ENCODE assay signal across 20 cellular contexts in the genomic region with DNA sequence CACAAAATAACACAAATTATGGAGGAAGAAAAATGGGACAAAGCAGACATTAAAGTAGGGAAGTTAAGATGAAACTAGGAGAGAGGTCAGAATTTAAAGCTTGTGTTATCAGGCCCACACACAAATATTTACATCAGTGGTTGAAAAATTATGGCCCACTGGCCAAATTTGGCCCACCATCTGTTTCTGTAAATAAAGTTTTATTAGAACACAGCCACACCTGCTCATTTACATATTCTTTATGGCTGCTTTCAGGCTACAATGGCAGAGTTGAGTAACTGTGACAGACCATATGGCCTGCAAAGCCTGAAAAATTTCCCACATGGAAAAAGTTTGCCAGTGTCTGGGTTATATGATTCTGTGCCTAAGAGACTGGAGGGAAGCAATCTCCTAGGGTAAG.
"Had no signal": no experiment of that assay in that cellular context is flagged by ENCODE, and none has a peak within 500 bp of the region (broad histone marks: within the 10 kb centered on the region; RNA-seq: fewer than 3 reads in every experiment).

No MANE protein-coding gene starts in this region.

- H3K36me3 ChIP-seq: cardiac muscle cell, left lung, thyroid gland, uterus had no signal

- H3K4me3 ChIP-seq: cardiac muscle cell, left lung, thyroid gland, uterus had no signal

- H3K27me3 ChIP-seq: cardiac muscle cell, left lung, thyroid gland, uterus had no signal

- FAIRE-seq: colon, frontal cortex had no signal

- H3K27ac Mint-ChIP-seq: activated naive CD8-positive, alpha-beta T cell; endodermal cell; mesothelial cell of epicardium; nephron progenitor cell; T-helper 1 cell treated with Interleukin-12 subunit alpha and Interleukin-12 subunit beta and Interleukin-4 antibody, amounts not matched to agents 30 μg/mL and 1 μg/mL, for 36 hours had no signal

- H3K27me3 Mint-ChIP-seq: activated naive CD8-positive, alpha-beta T cell had no signal

- H3K4me3 Mint-ChIP-seq: activated naive CD8-positive, alpha-beta T cell; endodermal cell; mesothelial cell of epicardium; nephron progenitor cell; T-helper 1 cell treated with Interleukin-12 subunit alpha and Interleukin-12 subunit beta and Interleukin-4 antibody, amounts not matched to agents 30 μg/mL and 1 μg/mL, for 36 hours had no signal

- H3K9me3 ChIP-seq: left lung, thyroid gland, uterus had no signal

- ATAC-seq: left lung had no signal

- DNase-seq: activated CD4-positive, alpha-beta T cell treated with anti-CD3 and anti-CD28 coated beads for 1 hour; activated gamma-delta T cell; endodermal cell; left lung; nephron progenitor cell; nucleus accumbens; retina; stimulated activated CD4-positive, alpha-beta T cell treated with anti-CD3 and anti-CD28 coated beads, Interleukin-12 subunit alpha, Interleukin-12 subunit beta, amount 100 ng/mL, for 4 hours; stimulated activated CD4-positive, alpha-beta T cell treated with anti-CD3 and anti-CD28 coated beads, Interleukin-1b, Interleukin-23, amount 100 ng/mL, for 48 hours; stimulated activated CD8-positive, alpha-beta memory T cell treated with anti-CD3 and anti-CD28 coated beads, Interleukin-4, amount 100 ng/mL, for 48 hours; stimulated activated naive CD4-positive, alpha-beta T cell; thyroid gland; uterus had no signal

- H3K9me3 Mint-ChIP-seq: T-helper 1 cell treated with Interleukin-12 subunit alpha and Interleukin-12 subunit beta and Interleukin-4 antibody, amounts not matched to agents 30 μg/mL and 1 μg/mL, for 36 hours had no signal

- H3K27ac ChIP-seq: cardiac muscle cell, epithelial cell of prostate, thyroid gland, uterus had no signal

- H3K4me1 ChIP-seq: uterus had no signal
